Comparison of ENCODE assay signal across 8 cellular contexts in genomic region chr4:184534511-184535391, GRCh38.
DNase-seq lines count a peak whose midpoint lies in the region; ATAC-seq, FAIRE-seq and TF ChIP-seq lines count a peak whose summit lies in the region.

No MANE protein-coding gene starts in this region.

- WGBS in mesodermal cell (ENCODE audit: insufficient coverage in 2 of 2), 2 experiments: 80 to 100% methylated on average over 1 to 2 of the region's 5 CpGs

- no peak for TF ChIP-seq CTCF in D721Med (IDR thresholded peaks at IDR 0.05; ENCODE audit: insufficient read depth, missing control alignments)

- FAIRE-seq in D721Med (lab: Jason Lieb, UNC): no peak

- no peaks in the 10 kb centered on the region for H3K9me3 ChIP-seq in mesodermal cell (ENCODE audit: control insufficient read depth, low read length)

- peak; percentile 49 for ATAC-seq in GM21360 (IDR thresholded peaks at IDR 0.05; ENCODE audit: unreplicated experiment)

- no peaks in the 10 kb centered on the region for H3K36me3 ChIP-seq in mesodermal cell (ENCODE audit: control insufficient read depth, insufficient read depth, low read length)

- in situ Hi-C loops in Caki2 (cut with HindIII; ENCODE audit: low pct_unique_long_range_greater_than_20kb, low sequenced_read_pairs): no loop called here

- H3K27ac ChIP-seq in mesodermal cell (ENCODE audit: low read depth, low read length, severe bottlenecking): peak overlapping the region; percentile 46

- H3K4me1 ChIP-seq in mesodermal cell (ENCODE audit: control insufficient read depth, insufficient read depth, low read length, poor library complexity, severe bottlenecking): peaks cover 30% of the 10 kb centered on the region

- DNase-seq in Caki2 (ENCODE audit: low read depth) (peak; percentile 4), HT1080 (ENCODE audit: low read depth) (peak; percentile 72), amniotic stem cell (lab: John Stamatoyannopoulos, UW) (peak; percentile 30), D721Med (ENCODE audit: insufficient read length, low spot score) (no peak), GM19238 (ENCODE audit: insufficient read length, low spot score) (no peak), HuH-7.5 (ENCODE audit: low spot score) (no peak)

- no peak overlapping the region for H3K4me3 ChIP-seq in mesodermal cell (ENCODE audit: extremely low read depth, insufficient read depth, low read length, poor library complexity, severe bottlenecking)

Comparison
In these comparisons a context has a peak if more than half of its experiments do, and no peak if none do; other contexts are left out.
1. DNase-seq: peak in Caki2 (single experiment), HT1080 (single experiment) and amniotic stem cell (single experiment); none in D721Med (single experiment), GM19238 (single experiment) and HuH-7.5 (single experiment).